Comparison of ENCODE assay signal across 25 cellular contexts in genomic region chr12:66589095-66589494, GRCh38.
"Had no signal": no experiment of that assay in that cellular context is flagged by ENCODE, and none has a peak within 500 bp of the region (broad histone marks: within the 10 kb centered on the region; RNA-seq: fewer than 3 reads in every experiment).

No MANE protein-coding gene starts in this region.

- H3K4me3 Mint-ChIP-seq: activated naive CD4-positive, alpha-beta T cell treated with anti-CD3 and anti-CD28 coated beads for 36 hours; activated naive CD8-positive, alpha-beta T cell treated with anti-CD3 and anti-CD28 coated beads, Interleukin-2, amount 10 ng/mL, durations not matched to agents 7 days and 5 days; activated T-cell treated with anti-CD3 and anti-CD28 coated beads, Interleukin-2, amount 50 U/mL, for 72 hours; endodermal cell; natural killer cell treated with Interleukin-12 subunit alpha and Interleukin-12 subunit beta and Interleukin-15 and Interleukin-18, amount 100 ng/mL, for 72 hours; T-helper 2 cell treated with Interferon-gamma antibody and Interleukin-4, amounts not matched to agents 5 μg/mL and 100 μg/mL, for 36 hours had no signal

- DNase-seq: activated CD4-positive, alpha-beta T cell treated with anti-CD3 and anti-CD28 coated beads for 4 hours; activated CD4-positive, alpha-beta T cell treated with anti-CD3 and anti-CD28 coated beads, Interleukin-2, amount 50 U/mL, for 48 hours; activated CD4-positive, CD25-positive, alpha-beta regulatory T cell; activated effector memory CD4-positive, alpha-beta T cell treated with Interleukin-2 at 50 U/mL for 16 hours; activated naive CD4-positive, alpha-beta T cell treated with anti-CD3 and anti-CD28 coated beads for 36 hours; activated naive CD8-positive, alpha-beta T cell treated with anti-CD3 and anti-CD28 coated beads, Interleukin-2, amount 10 ng/mL, durations not matched to agents 7 days and 5 days; activated T-cell treated with anti-CD3 and anti-CD28 coated beads, Interleukin-2, amount 50 U/mL, for 72 hours; amniotic stem cell; cerebellar nuclear complex; cortex of kidney; endodermal cell; esophagus squamous epithelium; gastrocnemius medialis; hippocampal formation; left ventricle myocardium inferior; mammary epithelial cell; midbrain; stimulated activated CD4-positive, alpha-beta T cell treated with anti-CD3 and anti-CD28 coated beads, Interleukin-4, amount 100 ng/mL, for 1 hour; stimulated activated naive CD8-positive, alpha-beta T cell treated with anti-CD3 and anti-CD28 coated beads, Interleukin-15, Interleukin-2, amounts not matched to agents 100 U/mL and 50 U/mL, for 24 hours; thyroid gland; upper lobe of right lung had no signal

- H3K27me3 ChIP-seq: esophagus squamous epithelium, gastrocnemius medialis, thyroid gland, upper lobe of right lung had no signal

- H3K4me3 ChIP-seq: esophagus squamous epithelium, gastrocnemius medialis, left ventricle myocardium inferior, prostate gland, thyroid gland, upper lobe of right lung had no signal

- ATAC-seq: activated T-cell treated with anti-CD3 and anti-CD28 coated beads, Interleukin-2, amount 50 U/mL, for 72 hours; gastrocnemius medialis; natural killer cell treated with Interleukin-12 subunit alpha and Interleukin-12 subunit beta and Interleukin-15 and Interleukin-18, amount 100 ng/mL, for 72 hours; stimulated activated naive CD8-positive, alpha-beta T cell treated with anti-CD3 and anti-CD28 coated beads, Interleukin-15, Interleukin-2, amounts not matched to agents 100 U/mL and 50 U/mL, for 24 hours; upper lobe of right lung had no signal

- H3K36me3 ChIP-seq: esophagus squamous epithelium, gastrocnemius medialis, left ventricle myocardium inferior, prostate gland, thyroid gland, upper lobe of right lung had no signal

- H3K9me3 ChIP-seq: esophagus squamous epithelium, gastrocnemius medialis, prostate gland, thyroid gland, upper lobe of right lung had no signal

- H3K9me3 Mint-ChIP-seq: activated naive CD4-positive, alpha-beta T cell treated with anti-CD3 and anti-CD28 coated beads for 36 hours; activated T-cell treated with anti-CD3 and anti-CD28 coated beads, Interleukin-2, amount 50 U/mL, for 72 hours; natural killer cell treated with Interleukin-12 subunit alpha and Interleukin-12 subunit beta and Interleukin-15 and Interleukin-18, amount 100 ng/mL, for 72 hours; T-helper 2 cell treated with Interferon-gamma antibody and Interleukin-4, amounts not matched to agents 5 μg/mL and 100 μg/mL, for 36 hours had no signal

- H3K4me1 Mint-ChIP-seq: activated naive CD8-positive, alpha-beta T cell treated with anti-CD3 and anti-CD28 coated beads, Interleukin-2, amount 10 ng/mL, durations not matched to agents 7 days and 5 days had no signal

- H3K27ac ChIP-seq: esophagus squamous epithelium, gastrocnemius medialis, left ventricle myocardium inferior, prostate gland, thyroid gland, upper lobe of right lung had no signal

- H3K27me3 Mint-ChIP-seq: activated naive CD8-positive, alpha-beta T cell treated with anti-CD3 and anti-CD28 coated beads, Interleukin-2, amount 10 ng/mL, durations not matched to agents 7 days and 5 days had no signal

- H3K4me1 ChIP-seq: esophagus squamous epithelium, gastrocnemius medialis, left ventricle myocardium inferior, prostate gland, thyroid gland, upper lobe of right lung had no signal

- FAIRE-seq: bronchial epithelial cell had no signal

- H3K36me3 Mint-ChIP-seq: activated naive CD8-positive, alpha-beta T cell treated with anti-CD3 and anti-CD28 coated beads, Interleukin-2, amount 10 ng/mL, durations not matched to agents 7 days and 5 days; natural killer cell treated with Interleukin-12 subunit alpha and Interleukin-12 subunit beta and Interleukin-15 and Interleukin-18, amount 100 ng/mL, for 72 hours had no signal
